ENCODE assay signal across 8 cellular contexts in the genomic region with DNA sequence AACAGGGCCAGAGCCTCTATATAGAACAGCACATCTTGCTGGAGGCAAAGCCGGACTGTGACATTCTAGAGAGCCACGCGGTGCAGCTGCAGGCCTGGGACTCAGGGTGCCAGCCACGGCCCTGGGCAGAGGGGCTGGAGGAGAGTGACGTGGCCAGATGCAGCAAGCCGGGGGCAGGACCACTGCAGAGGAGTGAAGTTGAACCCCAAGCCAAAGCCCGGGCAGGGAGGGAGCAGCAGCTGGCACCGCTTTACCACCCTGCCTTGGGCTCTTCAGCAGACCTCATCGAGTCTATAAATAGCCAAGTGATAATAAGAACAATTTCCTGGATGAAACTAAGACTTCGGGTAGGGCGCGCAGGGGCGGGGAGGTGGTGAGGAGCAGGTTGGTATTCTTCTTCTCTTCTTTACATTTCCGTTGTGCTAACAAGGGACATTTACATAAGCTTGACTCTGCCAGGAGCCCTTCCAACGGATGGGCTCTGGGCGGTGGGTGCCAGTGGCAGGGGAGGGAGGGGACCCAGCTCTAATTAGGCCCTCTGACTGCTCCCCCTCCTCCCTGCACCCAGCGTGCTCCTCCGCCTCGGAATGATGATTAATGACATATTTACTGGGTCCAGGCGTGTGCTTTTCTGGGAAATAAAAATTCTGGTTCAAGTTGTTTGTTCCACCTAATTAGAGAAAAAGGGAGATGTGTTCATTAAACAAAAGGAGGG.
DNase-seq lines count a peak whose midpoint lies in the region; ATAC-seq and TF ChIP-seq lines count a peak whose summit lies in the region.

No MANE protein-coding gene starts in this region.

- H4K20me1 ChIP-seq in H9 (ENCODE audit: control insufficient read depth, insufficient read depth, insufficient read length), result no peaks in the 10 kb centered on the region

- no peak for DNase-seq in activated naive CD8-positive, alpha-beta T cell treated with anti-CD3 and anti-CD28 coated beads for 36 hours
- peak; percentile 97 for DNase-seq in NCI-H526 treated with DMSO at 0.1 percent for 48 hours (lab: John Stamatoyannopoulos, UW)
- DNase-seq in foreskin melanocyte, result peak; percentile 26
- no peak for DNase-seq in H9
- DNase-seq in SIG-M5 (lab: John Stamatoyannopoulos, UW), result no peak
- DNase-seq in GOT3 (lab: John Stamatoyannopoulos, UW), result no peak

- no peak overlapping the region for H2AK5ac ChIP-seq in H9 (ENCODE audit: insufficient read length, low read length)

- no peak overlapping the region for H3K9ac ChIP-seq in H9 (ENCODE audit: extremely low read depth, insufficient read length, low read length)

- H3K23ac ChIP-seq in H9 (ENCODE audit: insufficient read length, low read depth, low read length), result no peak overlapping the region

- no peaks in the 10 kb centered on the region for H3K27me3 Mint-ChIP-seq in activated naive CD8-positive, alpha-beta T cell
- H3K27me3 Mint-ChIP-seq in activated naive CD8-positive, alpha-beta T cell treated with anti-CD3 and anti-CD28 coated beads for 36 hours, result peaks cover 3% of the 10 kb centered on the region
- peaks cover 14% of the 10 kb centered on the region for H3K27me3 Mint-ChIP-seq in H9 (ENCODE audit: low read depth)

- H3K27ac Mint-ChIP-seq in activated naive CD8-positive, alpha-beta T cell, result no peak overlapping the region
- no peak overlapping the region for H3K27ac Mint-ChIP-seq in activated naive CD8-positive, alpha-beta T cell treated with anti-CD3 and anti-CD28 coated beads for 36 hours
- H3K27ac Mint-ChIP-seq in H9, result 0 out of 7 replicates have a peak overlapping the region, but pooled peaks of 1 of the 3 experiments have one; percentile 70

- no peaks in the 10 kb centered on the region for H3K36me3 Mint-ChIP-seq in activated naive CD8-positive, alpha-beta T cell
- H3K36me3 Mint-ChIP-seq in activated naive CD8-positive, alpha-beta T cell treated with anti-CD3 and anti-CD28 coated beads for 36 hours, result no peaks in the 10 kb centered on the region
- peaks cover 0 to 5% (median 0%) of the 10 kb centered on the region in 3 experiments; a peak in 1 of 7 replicates for H3K36me3 Mint-ChIP-seq in H9 (ENCODE audit: insufficient read depth in 1 of 3, low read depth in 3 of 3)

- no peaks in the 10 kb centered on the region for H3K23me2 ChIP-seq in H9 (ENCODE audit: insufficient read length, low read depth, low read length, poor library complexity, severe bottlenecking)

- H3K27ac ChIP-seq in H9 (ENCODE audit: insufficient read length, low read depth, low read length), result no peak overlapping the region

- H3K9me3 ChIP-seq in H9 (ENCODE audit: control insufficient read depth, low read depth, low read length), result no peaks in the 10 kb centered on the region

- no peak overlapping the region for H3K18ac ChIP-seq in H9 (ENCODE audit: insufficient read length, low read depth, low read length)

- H3K79me2 ChIP-seq in H9 (ENCODE audit: insufficient read depth, low read length), result no peaks in the 10 kb centered on the region

- no peak overlapping the region for H3K14ac ChIP-seq in H9 (ENCODE audit: insufficient read depth, low read length)

- no peak for TF ChIP-seq CTCF in H9 (conservative IDR thresholded peaks at IDR 0.05)

- no peak overlapping the region for H4K8ac ChIP-seq in H9 (replicated peaks; ENCODE audit: insufficient read length, low read depth, low read length)

- no peak overlapping the region for H4K91ac ChIP-seq in H9 (ENCODE audit: insufficient read length, low read depth, low read length)

- ATAC-seq in HG03025 (IDR thresholded peaks at IDR 0.05; ENCODE audit: low FRiP score, unreplicated experiment), result peak; percentile 77

- H2AFZ ChIP-seq in H9 (ENCODE audit: low read length), result no peak overlapping the region

- no peak overlapping the region for H3K4me2 ChIP-seq in H9 (ENCODE audit: insufficient read depth, insufficient read length, low read length)

- no peak overlapping the region for H3K56ac ChIP-seq in H9 (ENCODE audit: insufficient read length, low read depth, low read length)

- H3K4me1 ChIP-seq in H9 (ENCODE audit: insufficient read depth, low read length), result no peaks in the 10 kb centered on the region; the same call in 1 of the 2 replicates

- peaks cover 12% of the 10 kb centered on the region for H3K4me1 Mint-ChIP-seq in activated naive CD8-positive, alpha-beta T cell (ENCODE audit: low read depth)
- peaks cover 14% of the 10 kb centered on the region for H3K4me1 Mint-ChIP-seq in activated naive CD8-positive, alpha-beta T cell treated with anti-CD3 and anti-CD28 coated beads for 36 hours
- peaks cover 13 to 20% of the 10 kb centered on the region in 2 experiments for H3K4me1 Mint-ChIP-seq in H9

- no peak overlapping the region for H2BK5ac ChIP-seq in H9 (ENCODE audit: insufficient read length, low read length)

- H3K27me3 ChIP-seq in H9 (ENCODE audit: insufficient read depth, low read length), result no peaks in the 10 kb centered on the region

- no peaks in the 10 kb centered on the region for H3K79me1 ChIP-seq in H9 (ENCODE audit: insufficient read depth, low read depth, low read length, poor library complexity, severe bottlenecking)

- peak overlapping the region; percentile 47 for H3K4me3 Mint-ChIP-seq in activated naive CD8-positive, alpha-beta T cell
- H3K4me3 Mint-ChIP-seq in activated naive CD8-positive, alpha-beta T cell treated with anti-CD3 and anti-CD28 coated beads for 36 hours, result no peak overlapping the region
- no peak overlapping the region; a peak in 1 of 5 replicates for H3K4me3 Mint-ChIP-seq in H9

- no peak overlapping the region for H3K4ac ChIP-seq in H9 (ENCODE audit: low read depth, low read length)

- H2BK15ac ChIP-seq in H9 (ENCODE audit: low read depth, low read length), result no peak overlapping the region

- H3K9me3 Mint-ChIP-seq in activated naive CD8-positive, alpha-beta T cell (ENCODE audit: low read depth), result no peaks in the 10 kb centered on the region
- no peaks in the 10 kb centered on the region for H3K9me3 Mint-ChIP-seq in activated naive CD8-positive, alpha-beta T cell treated with anti-CD3 and anti-CD28 coated beads for 36 hours
- H3K9me3 Mint-ChIP-seq in H9, result peaks cover 3 to 4% of the 10 kb centered on the region in 2 experiments; a peak in 1 of 5 replicates

- H3T11ph ChIP-seq in H9 (ENCODE audit: low read length), result no peak overlapping the region

- no peak overlapping the region for H2BK120ac ChIP-seq in H9 (ENCODE audit: low read depth, low read length, poor library complexity, severe bottlenecking)

- no peak overlapping the region for H2BK20ac ChIP-seq in H9 (ENCODE audit: low read depth, low read length, poor library complexity, severe bottlenecking)

- no CpG with 5 or more reads among the region's 20 CpGs for WGBS in H9 (ENCODE audit: extremely low coverage, insufficient read length, low lambda C conversion rate)

- no peak overlapping the region for H4K5ac ChIP-seq in H9 (ENCODE audit: insufficient read length, low read depth, low read length)

- no peak overlapping the region for H2BK12ac ChIP-seq in H9 (ENCODE audit: insufficient read length, low read depth, low read length)

Comparison
In these comparisons a context has a peak if more than half of its experiments do, and no peak if none do; other contexts are left out.
1. DNase-seq: peak in NCI-H526 treated with DMSO at 0.1 percent for 48 hours (single experiment) and foreskin melanocyte (single experiment); none in activated naive CD8-positive, alpha-beta T cell treated with anti-CD3 and anti-CD28 coated beads for 36 hours (single experiment), H9 (single experiment), SIG-M5 (single experiment) and GOT3 (single experiment).